1 cellular context compared by ENCODE assay signal in the genomic region with DNA sequence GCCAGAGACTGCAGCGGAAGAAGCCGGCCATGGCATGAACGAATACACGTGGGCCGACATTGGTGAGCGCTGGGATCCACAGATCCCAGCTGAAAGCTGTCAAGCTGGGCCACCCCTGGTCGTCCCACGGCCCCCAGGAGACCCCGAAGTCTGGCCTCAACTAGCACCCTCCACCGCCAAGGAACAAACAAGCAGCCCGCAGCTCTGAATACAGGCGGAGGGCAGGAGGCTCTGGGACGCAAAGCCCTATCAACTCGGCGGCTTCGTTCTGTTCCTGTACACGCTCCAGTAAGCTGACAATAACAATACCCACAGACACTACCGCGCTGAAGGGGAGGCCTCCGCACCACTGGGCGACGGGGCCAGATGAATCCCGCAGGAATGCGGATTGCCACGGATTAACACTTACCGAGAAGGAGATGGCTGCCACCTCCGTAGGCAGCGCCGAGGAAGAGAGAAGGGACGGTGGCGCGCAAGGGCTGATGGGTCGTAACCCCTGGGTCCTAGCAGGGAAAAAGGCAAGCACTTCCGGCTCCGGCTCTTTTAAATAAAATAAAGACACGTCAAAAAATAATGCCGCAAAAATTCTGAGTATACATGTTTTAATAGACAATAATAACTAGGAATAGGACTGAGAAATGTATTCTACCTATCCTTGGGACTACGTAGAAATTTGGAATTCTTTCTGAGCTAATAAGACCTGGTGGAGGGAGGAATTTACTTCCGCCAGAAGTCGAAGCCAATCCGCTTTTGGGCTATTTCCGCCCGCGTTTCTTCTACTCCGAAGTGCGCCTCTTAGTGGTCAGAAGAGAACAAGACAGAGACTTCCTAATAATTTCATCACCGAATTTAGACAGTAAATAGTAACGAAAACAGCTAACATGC.
A peak's percentile ranks its signal among the peaks of the same experiment; 100 is the strongest.
TF ChIP-seq lines count a peak whose summit lies in the region.

A gene (minus strand): TSS at position 481 of the 885 bp plus-strand sequence. CDS start 1,328 bp downstream, outside the sequence.

TF ChIP-seq in HEK293, 187 proteins besides CTCF, POLR2A, EP300 and RAD21 (continued from another document and continues in another):
- TF ChIP-seq, protein P1, sequence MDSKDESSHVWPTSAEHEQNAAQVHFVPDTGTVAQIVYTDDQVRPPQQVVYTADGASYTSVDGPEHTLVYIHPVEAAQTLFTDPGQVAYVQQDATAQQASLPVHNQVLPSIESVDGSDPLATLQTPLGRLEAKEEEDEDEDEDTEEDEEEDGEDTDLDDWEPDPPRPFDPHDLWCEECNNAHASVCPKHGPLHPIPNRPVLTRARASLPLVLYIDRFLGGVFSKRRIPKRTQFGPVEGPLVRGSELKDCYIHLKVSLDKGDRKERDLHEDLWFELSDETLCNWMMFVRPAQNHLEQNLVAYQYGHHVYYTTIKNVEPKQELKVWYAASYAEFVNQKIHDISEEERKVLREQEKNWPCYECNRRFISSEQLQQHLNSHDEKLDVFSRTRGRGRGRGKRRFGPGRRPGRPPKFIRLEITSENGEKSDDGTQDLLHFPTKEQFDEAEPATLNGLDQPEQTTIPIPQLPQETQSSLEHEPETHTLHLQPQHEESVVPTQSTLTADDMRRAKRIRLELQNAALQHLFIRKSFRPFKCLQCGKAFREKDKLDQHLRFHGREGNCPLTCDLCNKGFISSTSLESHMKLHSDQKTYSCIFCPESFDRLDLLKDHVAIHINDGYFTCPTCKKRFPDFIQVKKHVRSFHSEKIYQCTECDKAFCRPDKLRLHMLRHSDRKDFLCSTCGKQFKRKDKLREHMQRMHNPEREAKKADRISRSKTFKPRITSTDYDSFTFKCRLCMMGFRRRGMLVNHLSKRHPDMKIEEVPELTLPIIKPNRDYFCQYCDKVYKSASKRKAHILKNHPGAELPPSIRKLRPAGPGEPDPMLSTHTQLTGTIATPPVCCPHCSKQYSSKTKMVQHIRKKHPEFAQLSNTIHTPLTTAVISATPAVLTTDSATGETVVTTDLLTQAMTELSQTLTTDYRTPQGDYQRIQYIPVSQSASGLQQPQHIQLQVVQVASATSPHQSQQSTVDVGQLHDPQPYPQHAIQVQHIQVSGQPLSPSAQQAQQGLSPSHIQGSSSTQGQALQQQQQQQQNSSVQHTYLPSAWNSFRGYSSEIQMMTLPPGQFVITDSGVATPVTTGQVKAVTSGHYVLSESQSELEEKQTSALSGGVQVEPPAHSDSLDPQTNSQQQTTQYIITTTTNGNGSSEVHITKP (tag by site-specific recombination; IDR thresholded peaks at IDR 0.05) = no peak
- peak; percentile 39; the same call in 1 of the 2 replicates for TF ChIP-seq KLF7 (tag by site-specific recombination; IDR thresholded peaks at IDR 0.05; ENCODE audit: borderline replicate concordance)
- TF ChIP-seq ZNF169 (tag by site-specific recombination; IDR thresholded peaks at IDR 0.05) = no peak
- TF ChIP-seq, protein P2, sequence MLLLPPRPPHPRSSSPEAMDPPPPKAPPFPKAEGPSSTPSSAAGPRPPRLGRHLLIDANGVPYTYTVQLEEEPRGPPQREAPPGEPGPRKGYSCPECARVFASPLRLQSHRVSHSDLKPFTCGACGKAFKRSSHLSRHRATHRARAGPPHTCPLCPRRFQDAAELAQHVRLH (tag by site-specific recombination; IDR thresholded peaks at IDR 0.05) = peak; percentile 75
- TF ChIP-seq KLF8 (tag by site-specific recombination; IDR thresholded peaks at IDR 0.05) = peak; percentile 91
- TF ChIP-seq, protein P3, sequence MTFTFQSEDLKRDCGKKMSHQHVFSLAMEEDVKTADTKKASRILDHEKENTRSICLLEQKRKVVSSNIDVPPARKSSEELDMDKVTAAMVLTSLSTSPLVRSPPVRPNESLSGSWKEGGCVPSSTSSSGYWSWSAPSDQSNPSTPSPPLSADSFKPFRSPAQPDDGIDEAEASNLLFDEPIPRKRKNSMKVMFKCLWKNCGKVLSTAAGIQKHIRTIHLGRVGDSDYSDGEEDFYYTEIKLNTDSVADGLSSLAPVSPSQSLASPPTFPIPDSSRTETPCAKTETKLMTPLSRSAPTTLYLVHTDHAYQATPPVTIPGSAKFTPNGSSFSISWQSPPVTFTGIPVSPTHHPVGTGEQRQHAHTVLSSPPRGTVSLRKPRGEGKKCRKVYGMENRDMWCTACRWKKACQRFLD (tag by site-specific recombination; IDR thresholded peaks at IDR 0.05) = no peak
- peak; percentile 86 for TF ChIP-seq SP3 (tag by site-specific recombination; IDR thresholded peaks at IDR 0.05)
- TF ChIP-seq GLI4 (tag by site-specific recombination; IDR thresholded peaks at IDR 0.05) = no peak
- TF ChIP-seq ZNF530 (tag by site-specific recombination; IDR thresholded peaks at IDR 0.05; ENCODE audit: low read depth) = no peak
- peak; percentile 33; the same call in 1 of the 2 replicates for TF ChIP-seq ZSCAN23 (tag by site-specific recombination; IDR thresholded peaks at IDR 0.05)
- peak; percentile 55; the same call in 1 of the 2 replicates for TF ChIP-seq ZNF394 (tag by site-specific recombination; IDR thresholded peaks at IDR 0.05; ENCODE audit: borderline replicate concordance)
- TF ChIP-seq ZFP3 (tag by site-specific recombination; IDR thresholded peaks at IDR 0.05; ENCODE audit: low read depth) = no peak
- TF ChIP-seq, protein P4, sequence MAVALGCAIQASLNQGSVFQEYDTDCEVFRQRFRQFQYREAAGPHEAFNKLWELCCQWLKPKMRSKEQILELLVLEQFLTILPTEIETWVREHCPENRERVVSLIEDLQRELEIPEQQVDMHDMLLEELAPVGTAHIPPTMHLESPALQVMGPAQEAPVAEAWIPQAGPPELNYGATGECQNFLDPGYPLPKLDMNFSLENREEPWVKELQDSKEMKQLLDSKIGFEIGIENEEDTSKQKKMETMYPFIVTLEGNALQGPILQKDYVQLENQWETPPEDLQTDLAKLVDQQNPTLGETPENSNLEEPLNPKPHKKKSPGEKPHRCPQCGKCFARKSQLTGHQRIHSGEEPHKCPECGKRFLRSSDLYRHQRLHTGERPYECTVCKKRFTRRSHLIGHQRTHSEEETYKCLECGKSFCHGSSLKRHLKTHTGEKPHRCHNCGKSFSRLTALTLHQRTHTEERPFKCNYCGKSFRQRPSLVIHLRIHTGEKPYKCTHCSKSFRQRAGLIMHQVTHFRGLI (tag by site-specific recombination; IDR thresholded peaks at IDR 0.05) = 0 out of 2 replicates have a peak, but pooled peaks have one; percentile 28
- TF ChIP-seq ZNF501 (tag by site-specific recombination; IDR thresholded peaks at IDR 0.05) = peak; percentile 90
- TF ChIP-seq ZNF211 (tag by site-specific recombination; IDR thresholded peaks at IDR 0.05; ENCODE audit: low read depth) = no peak
- peak; percentile 46; the same call in 1 of the 2 replicates for TF ChIP-seq ZNF366 (tag by site-specific recombination; conservative IDR thresholded peaks at IDR 0.05)
- no peak for TF ChIP-seq ZNF391 (tag by site-specific recombination; IDR thresholded peaks at IDR 0.05; ENCODE audit: borderline replicate concordance, low read depth)
- no peak for TF ChIP-seq ZNF596 (tag by site-specific recombination; IDR thresholded peaks at IDR 0.05)
- TF ChIP-seq, protein P5, sequence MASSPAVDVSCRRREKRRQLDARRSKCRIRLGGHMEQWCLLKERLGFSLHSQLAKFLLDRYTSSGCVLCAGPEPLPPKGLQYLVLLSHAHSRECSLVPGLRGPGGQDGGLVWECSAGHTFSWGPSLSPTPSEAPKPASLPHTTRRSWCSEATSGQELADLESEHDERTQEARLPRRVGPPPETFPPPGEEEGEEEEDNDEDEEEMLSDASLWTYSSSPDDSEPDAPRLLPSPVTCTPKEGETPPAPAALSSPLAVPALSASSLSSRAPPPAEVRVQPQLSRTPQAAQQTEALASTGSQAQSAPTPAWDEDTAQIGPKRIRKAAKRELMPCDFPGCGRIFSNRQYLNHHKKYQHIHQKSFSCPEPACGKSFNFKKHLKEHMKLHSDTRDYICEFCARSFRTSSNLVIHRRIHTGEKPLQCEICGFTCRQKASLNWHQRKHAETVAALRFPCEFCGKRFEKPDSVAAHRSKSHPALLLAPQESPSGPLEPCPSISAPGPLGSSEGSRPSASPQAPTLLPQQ (tag by site-specific recombination; IDR thresholded peaks at IDR 0.05) = peak; percentile 40; the same call in 1 of the 2 replicates
- peak; percentile 66 for TF ChIP-seq ZNF324 (tag by site-specific recombination; IDR thresholded peaks at IDR 0.05)
- TF ChIP-seq, protein P6, sequence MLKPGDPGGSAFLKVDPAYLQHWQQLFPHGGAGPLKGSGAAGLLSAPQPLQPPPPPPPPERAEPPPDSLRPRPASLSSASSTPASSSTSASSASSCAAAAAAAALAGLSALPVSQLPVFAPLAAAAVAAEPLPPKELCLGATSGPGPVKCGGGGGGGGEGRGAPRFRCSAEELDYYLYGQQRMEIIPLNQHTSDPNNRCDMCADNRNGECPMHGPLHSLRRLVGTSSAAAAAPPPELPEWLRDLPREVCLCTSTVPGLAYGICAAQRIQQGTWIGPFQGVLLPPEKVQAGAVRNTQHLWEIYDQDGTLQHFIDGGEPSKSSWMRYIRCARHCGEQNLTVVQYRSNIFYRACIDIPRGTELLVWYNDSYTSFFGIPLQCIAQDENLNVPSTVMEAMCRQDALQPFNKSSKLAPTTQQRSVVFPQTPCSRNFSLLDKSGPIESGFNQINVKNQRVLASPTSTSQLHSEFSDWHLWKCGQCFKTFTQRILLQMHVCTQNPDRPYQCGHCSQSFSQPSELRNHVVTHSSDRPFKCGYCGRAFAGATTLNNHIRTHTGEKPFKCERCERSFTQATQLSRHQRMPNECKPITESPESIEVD (tag by site-specific recombination; IDR thresholded peaks at IDR 0.05) = no peak
- peak; percentile 34; the same call in 1 of the 2 replicates for TF ChIP-seq OVOL3 (tag by site-specific recombination; IDR thresholded peaks at IDR 0.05)
- peak; percentile 84 for TF ChIP-seq YY2 (tag by site-specific recombination; IDR thresholded peaks at IDR 0.05)
- TF ChIP-seq, protein P7, sequence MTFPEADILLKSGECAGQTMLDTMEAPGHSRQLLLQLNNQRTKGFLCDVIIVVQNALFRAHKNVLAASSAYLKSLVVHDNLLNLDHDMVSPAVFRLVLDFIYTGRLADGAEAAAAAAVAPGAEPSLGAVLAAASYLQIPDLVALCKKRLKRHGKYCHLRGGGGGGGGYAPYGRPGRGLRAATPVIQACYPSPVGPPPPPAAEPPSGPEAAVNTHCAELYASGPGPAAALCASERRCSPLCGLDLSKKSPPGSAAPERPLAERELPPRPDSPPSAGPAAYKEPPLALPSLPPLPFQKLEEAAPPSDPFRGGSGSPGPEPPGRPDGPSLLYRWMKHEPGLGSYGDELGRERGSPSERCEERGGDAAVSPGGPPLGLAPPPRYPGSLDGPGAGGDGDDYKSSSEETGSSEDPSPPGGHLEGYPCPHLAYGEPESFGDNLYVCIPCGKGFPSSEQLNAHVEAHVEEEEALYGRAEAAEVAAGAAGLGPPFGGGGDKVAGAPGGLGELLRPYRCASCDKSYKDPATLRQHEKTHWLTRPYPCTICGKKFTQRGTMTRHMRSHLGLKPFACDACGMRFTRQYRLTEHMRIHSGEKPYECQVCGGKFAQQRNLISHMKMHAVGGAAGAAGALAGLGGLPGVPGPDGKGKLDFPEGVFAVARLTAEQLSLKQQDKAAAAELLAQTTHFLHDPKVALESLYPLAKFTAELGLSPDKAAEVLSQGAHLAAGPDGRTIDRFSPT (tag by site-specific recombination; IDR thresholded peaks at IDR 0.05) = no peak
- peak; percentile 49 for TF ChIP-seq ZFHX2 (tag by site-specific recombination; conservative IDR thresholded peaks at IDR 0.05)
- TF ChIP-seq ZNF585B (tag by site-specific recombination; IDR thresholded peaks at IDR 0.05) = no peak
- TF ChIP-seq TRIM28 (IDR thresholded peaks at IDR 0.05; ENCODE audit: borderline replicate concordance, low read length) = no peak
- TF ChIP-seq SALL2 (tag by site-specific recombination; IDR thresholded peaks at IDR 0.05; ENCODE audit: borderline replicate concordance) = 0 out of 2 replicates have a peak, but pooled peaks have one; percentile 10
- no peak for TF ChIP-seq ZNF521 (tag by site-specific recombination; IDR thresholded peaks at IDR 0.05)
- 0 out of 2 replicates have a peak, but pooled peaks have one; percentile 10 for TF ChIP-seq KLF1 (tag by site-specific recombination; IDR thresholded peaks at IDR 0.05)
- TF ChIP-seq ZNF529 (tag by site-specific recombination; IDR thresholded peaks at IDR 0.05; ENCODE audit: insufficient replicate concordance) = no peak
- TF ChIP-seq ZNF266 (tag by site-specific recombination; IDR thresholded peaks at IDR 0.05; ENCODE audit: low read depth) = no peak
- TF ChIP-seq IKZF3 (tag by site-specific recombination; IDR thresholded peaks at IDR 0.05) = no peak; the same call in 1 of the 2 replicates
- peak; percentile 76 for TF ChIP-seq SP2 (tag by site-specific recombination; IDR thresholded peaks at IDR 0.05)
- no peak for TF ChIP-seq ZNF354C (tag by site-specific recombination; IDR thresholded peaks at IDR 0.05; ENCODE audit: borderline replicate concordance, low read depth)
- TF ChIP-seq, protein P8, sequence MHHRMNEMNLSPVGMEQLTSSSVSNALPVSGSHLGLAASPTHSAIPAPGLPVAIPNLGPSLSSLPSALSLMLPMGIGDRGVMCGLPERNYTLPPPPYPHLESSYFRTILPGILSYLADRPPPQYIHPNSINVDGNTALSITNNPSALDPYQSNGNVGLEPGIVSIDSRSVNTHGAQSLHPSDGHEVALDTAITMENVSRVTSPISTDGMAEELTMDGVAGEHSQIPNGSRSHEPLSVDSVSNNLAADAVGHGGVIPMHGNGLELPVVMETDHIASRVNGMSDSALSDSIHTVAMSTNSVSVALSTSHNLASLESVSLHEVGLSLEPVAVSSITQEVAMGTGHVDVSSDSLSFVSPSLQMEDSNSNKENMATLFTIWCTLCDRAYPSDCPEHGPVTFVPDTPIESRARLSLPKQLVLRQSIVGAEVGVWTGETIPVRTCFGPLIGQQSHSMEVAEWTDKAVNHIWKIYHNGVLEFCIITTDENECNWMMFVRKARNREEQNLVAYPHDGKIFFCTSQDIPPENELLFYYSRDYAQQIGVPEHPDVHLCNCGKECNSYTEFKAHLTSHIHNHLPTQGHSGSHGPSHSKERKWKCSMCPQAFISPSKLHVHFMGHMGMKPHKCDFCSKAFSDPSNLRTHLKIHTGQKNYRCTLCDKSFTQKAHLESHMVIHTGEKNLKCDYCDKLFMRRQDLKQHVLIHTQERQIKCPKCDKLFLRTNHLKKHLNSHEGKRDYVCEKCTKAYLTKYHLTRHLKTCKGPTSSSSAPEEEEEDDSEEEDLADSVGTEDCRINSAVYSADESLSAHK (tag by site-specific recombination; IDR thresholded peaks at IDR 0.05) = no peak; the same call in 1 of the 2 replicates
- no peak for TF ChIP-seq ZNF112 (tag by site-specific recombination; IDR thresholded peaks at IDR 0.05)
- TF ChIP-seq, protein P9, sequence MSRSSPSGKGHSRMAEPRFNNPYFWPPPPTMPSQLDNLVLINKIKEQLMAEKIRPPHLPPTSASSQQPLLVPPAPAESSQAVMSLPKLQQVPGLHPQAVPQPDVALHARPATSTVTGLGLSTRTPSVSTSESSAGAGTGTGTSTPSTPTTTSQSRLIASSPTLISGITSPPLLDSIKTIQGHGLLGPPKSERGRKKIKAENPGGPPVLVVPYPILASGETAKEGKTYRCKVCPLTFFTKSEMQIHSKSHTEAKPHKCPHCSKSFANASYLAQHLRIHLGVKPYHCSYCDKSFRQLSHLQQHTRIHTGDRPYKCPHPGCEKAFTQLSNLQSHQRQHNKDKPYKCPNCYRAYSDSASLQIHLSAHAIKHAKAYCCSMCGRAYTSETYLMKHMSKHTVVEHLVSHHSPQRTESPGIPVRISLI (tag by site-specific recombination; IDR thresholded peaks at IDR 0.05) = no peak
- no peak for TF ChIP-seq EGR2 (tag by site-specific recombination; IDR thresholded peaks at IDR 0.05; ENCODE audit: low read depth)
